ENCODE assay signal across 22 cellular contexts in genomic region chr3:156776871-156777270, GRCh38.
"Had no signal": no experiment of that assay in that cellular context is flagged by ENCODE, and none has a peak within 500 bp of the region (broad histone marks: within the 10 kb centered on the region; RNA-seq: fewer than 3 reads in every experiment).

No MANE protein-coding gene starts in this region.

- H3K27ac Mint-ChIP-seq: stimulated activated effector memory CD8-positive, alpha-beta T cell treated with anti-CD3 and anti-CD28 coated beads, Interleukin-12 subunit alpha, Interleukin-12 subunit beta, amount 100 ng/mL, for 72 hours; type B pancreatic cell had no signal

- H3K9me3 Mint-ChIP-seq: naive B cell; nephron; stimulated activated effector memory CD8-positive, alpha-beta T cell treated with anti-CD3 and anti-CD28 coated beads, Interleukin-12 subunit alpha, Interleukin-12 subunit beta, amount 100 ng/mL, for 72 hours; type B pancreatic cell had no signal

- H3K27me3 Mint-ChIP-seq: naive B cell, type B pancreatic cell had no signal

- H3K4me3 Mint-ChIP-seq: naive B cell; nephron; stimulated activated effector memory CD8-positive, alpha-beta T cell treated with anti-CD3 and anti-CD28 coated beads, Interleukin-12 subunit alpha, Interleukin-12 subunit beta, amount 100 ng/mL, for 72 hours; type B pancreatic cell had no signal

- H3K9me3 ChIP-seq: esophagus squamous epithelium, heart left ventricle, psoas muscle, right lobe of liver, suprapubic skin, thyroid gland had no signal

- H3K36me3 Mint-ChIP-seq: stimulated activated effector memory CD8-positive, alpha-beta T cell treated with anti-CD3 and anti-CD28 coated beads, Interleukin-12 subunit alpha, Interleukin-12 subunit beta, amount 100 ng/mL, for 72 hours; type B pancreatic cell had no signal

- H3K27me3 ChIP-seq: esophagus squamous epithelium, foreskin keratinocyte, heart left ventricle, right lobe of liver, suprapubic skin, thyroid gland had no signal

- ATAC-seq: foreskin keratinocyte; heart left ventricle; left colon; left ventricle myocardium superior; psoas muscle; right lobe of liver; stimulated activated effector memory CD8-positive, alpha-beta T cell treated with anti-CD3 and anti-CD28 coated beads, Interleukin-12 subunit alpha, Interleukin-12 subunit beta, amount 100 ng/mL, for 72 hours; stimulated activated naive CD8-positive, alpha-beta T cell treated with anti-CD3 and anti-CD28 coated beads, Interleukin-15, Interleukin-2, amounts not matched to agents 100 U/mL and 50 U/mL, for 24 hours had no signal

- H3K36me3 ChIP-seq: esophagus squamous epithelium, heart left ventricle, right lobe of liver, suprapubic skin, thyroid gland had no signal

- H3K27ac ChIP-seq: esophagus squamous epithelium, foreskin keratinocyte, heart left ventricle, psoas muscle, right lobe of liver, suprapubic skin, thyroid gland had no signal

- H3K4me1 Mint-ChIP-seq: stimulated activated effector memory CD8-positive, alpha-beta T cell treated with anti-CD3 and anti-CD28 coated beads, Interleukin-12 subunit alpha, Interleukin-12 subunit beta, amount 100 ng/mL, for 72 hours had no signal

- DNase-seq: dermis blood vessel endothelial cell; esophagus squamous epithelium; foreskin keratinocyte; heart left ventricle; hippocampal formation; left colon; left ventricle myocardium superior; mesendoderm; naive B cell; occipital lobe; psoas muscle; retina; right lobe of liver; stimulated activated CD4-positive, alpha-beta T cell treated with anti-CD3 and anti-CD28 coated beads, Interleukin-4, amount 100 ng/mL, for 1 hour; stimulated activated CD8-positive, alpha-beta memory T cell treated with anti-CD3 and anti-CD28 coated beads, Interleukin-4, amount 100 ng/mL, for 48 hours; stimulated activated naive CD8-positive, alpha-beta T cell treated with anti-CD3 and anti-CD28 coated beads, Interleukin-15, Interleukin-2, amounts not matched to agents 100 U/mL and 50 U/mL, for 24 hours; thyroid gland had no signal

- H3K4me1 ChIP-seq: heart left ventricle, psoas muscle, right lobe of liver had no signal

- H3K4me3 ChIP-seq: esophagus squamous epithelium, heart left ventricle, lung, psoas muscle, right lobe of liver, suprapubic skin, thyroid gland had no signal
